Comparison of ENCODE assay signal across 9 cellular contexts in genomic region chr2:80266231-80266630, GRCh38. TPM values are rescaled to one million over a fixed set of nuclear protein-coding genes. Genes with fewer than 3 reads are reported as not detected.
"Had no signal": no experiment of that assay in that cellular context is flagged by ENCODE, and none has a peak within 500 bp of the region (broad histone marks: within the 10 kb centered on the region; RNA-seq: fewer than 3 reads in every experiment).

No MANE protein-coding gene starts in this region.

- H3K4me1 ChIP-seq: HAP-1 had no signal

- H3K36me3 ChIP-seq: HAP-1 had no signal

- H3K27ac Mint-ChIP-seq: HFFc6 had no signal

- DNase-seq: GM23248, GOT3, H7, HFFc6, IMR-90 had no signal

- H3K4me3 ChIP-seq: GM23248, HAP-1 had no signal

- H3K27ac ChIP-seq: GM23248 had no signal

- H3K4me3 Mint-ChIP-seq: HFFc6 had no signal

- ATAC-seq: HCT116 had no signal

- H3K9me3 Mint-ChIP-seq: HFFc6 had no signal

RNA-seq across cellular contexts. Expression of gene LRRTM1, which starts 38.3 kb away (rescaled TPM):
- total RNA-seq: GM23248, H4, HFFc6, HT-29, IMR-90 had no signal
- polyA plus RNA-seq: GM23248, IMR-90 had no signal
